In genomic region chr19:11574689-11575088, GRCh38 we compare ENCODE assay signal across 18 cellular contexts. TPM values are rescaled to one million over a fixed set of nuclear protein-coding genes. Genes with fewer than 3 reads are reported as not detected.
A peak's percentile ranks its signal among the peaks of the same experiment; 100 is the strongest.
DNase-seq lines count a peak whose midpoint lies in the region; ATAC-seq and TF ChIP-seq lines count a peak whose summit lies in the region.
"Had no signal": no experiment of that assay in that cellular context is flagged by ENCODE, and none has a peak within 500 bp of the region (broad histone marks: within the 10 kb centered on the region; RNA-seq: fewer than 3 reads in every experiment).

No MANE protein-coding gene starts in this region.

- no peak overlapping the region for H3K56ac ChIP-seq in mesendoderm (ENCODE audit: low read length)

- no peaks in the 10 kb centered on the region for H3K27me3 Mint-ChIP-seq in activated B cell treated with CpG ODN at 0.5 μM for 24 hours
- no peaks in the 10 kb centered on the region for H3K27me3 Mint-ChIP-seq in naive thymus-derived CD8-positive, alpha-beta T cell

- H3K4me2 ChIP-seq in BLaER1 (peak overlapping the region; percentile 42), mesendoderm (ENCODE audit: low read length) (no peak overlapping the region)

- intact Hi-C loops in activated B cell treated with CpG ODN at 0.5 μM for 24 hours (cut with micrococcal nuclease) (no loop called here), esophagus squamous epithelium (cut with DNase I) (no loop called here)

- peaks cover 5% of the 10 kb centered on the region; the same call in 1 of the 2 replicates for H3K9me3 ChIP-seq in BLaER1
- H3K9me3 ChIP-seq in esophagus squamous epithelium = no peaks in the 10 kb centered on the region
- no peaks in the 10 kb centered on the region for H3K9me3 ChIP-seq in SJCRH30 (replicated peaks)
- H3K9me3 ChIP-seq: BE2C had no signal

- H3K27ac Mint-ChIP-seq in activated B cell treated with CpG ODN at 0.5 μM for 24 hours = peak overlapping the region; percentile 82
- peak overlapping the region in 7 of 10 donors; percentile 4 to 84 (median 59) for H3K27ac Mint-ChIP-seq in naive thymus-derived CD8-positive, alpha-beta T cell

- peaks cover 71% of the 10 kb centered on the region for H3K4me1 Mint-ChIP-seq in activated B cell treated with CpG ODN at 0.5 μM for 24 hours
- peaks cover 6 to 35% (median 16%) of the 10 kb centered on the region in 4 donors for H3K4me1 Mint-ChIP-seq in naive thymus-derived CD8-positive, alpha-beta T cell

- peaks cover 13% of the 10 kb centered on the region for H3K36me3 Mint-ChIP-seq in activated B cell treated with CpG ODN at 0.5 μM for 24 hours (ENCODE audit: low read depth)
- H3K36me3 Mint-ChIP-seq in naive thymus-derived CD8-positive, alpha-beta T cell = peaks cover 0 to 4% (median 2%) of the 10 kb centered on the region in 3 donors

- ATAC-seq in activated B cell treated with CpG ODN at 0.5 μM for 24 hours (ENCODE audit: low read depth) = peak; percentile 42
- no peak for ATAC-seq in naive thymus-derived CD8-positive, alpha-beta T cell
- ATAC-seq: PC-3 had no signal

- POLR2A ChIA-PET in activated B cell treated with CpG ODN at 0.5 μM for 24 hours (lab: Charles Lee) = interaction anchor here (0.7 to 9.2 kb wide), 6 partner anchors 8 to 16 kb away, joined by 4 to 314 read pairs (median 6); partner anchors contain the start of genes ACP5 and ELOF1
- POLR2A ChIA-PET in naive thymus-derived CD8-positive, alpha-beta T cell (lab: Charles Lee) = no interaction called here

- no peak overlapping the region for H4K5ac ChIP-seq in mesendoderm (ENCODE audit: low read length)

- DNase-seq in activated B cell treated with CpG ODN at 0.5 μM for 24 hours = no peak
- no peak for DNase-seq in naive thymus-derived CD8-positive, alpha-beta T cell
- no peak for DNase-seq in mesendoderm
- no peak for DNase-seq in esophagus squamous epithelium (lab: John Stamatoyannopoulos, UW)
- no peak for DNase-seq in NCI-H2081 (lab: John Stamatoyannopoulos, UW)
- no peak for DNase-seq in SJCRH30
- DNase-seq: ACHN, BE2C, GM23248, MV-4-11, NCI-H1436, NCI-H2029 treated with DMSO at 0.1 percent for 48 hours, NCI-H2227 treated with DMSO at 0.1 percent for 48 hours, NCI-H526 treated with DMSO at 0.1 percent for 48 hours, PC-3 had no signal

- H2AK5ac ChIP-seq in mesendoderm (ENCODE audit: low read length) = no peak overlapping the region

- H3K4me3 Mint-ChIP-seq in activated B cell treated with CpG ODN at 0.5 μM for 24 hours = peak overlapping the region; percentile 28
- H3K4me3 Mint-ChIP-seq in naive thymus-derived CD8-positive, alpha-beta T cell = no peak overlapping the region

- TF ChIP-seq POLR2A in esophagus squamous epithelium (IDR thresholded peaks at IDR 0.05) = no peak

- no peak overlapping the region for H3K4ac ChIP-seq in mesendoderm (ENCODE audit: low read depth, low read length)

- no CpG with 5 or more reads among the region's 9 CpGs for WGBS in mesendoderm (ENCODE audit: extremely low coverage, insufficient coverage, low lambda C conversion rate)
- 80% methylated on average over 1 of the region's 9 CpGs; no CpG with 5 or more reads in 1 of the 2 donors for WGBS in esophagus squamous epithelium, 2 donors

- TF ChIP-seq CTCF in GM12874 (IDR thresholded peaks at IDR 0.05; ENCODE audit: insufficient read depth, low read depth, low read length) = 0 out of 2 replicates have a peak, but pooled peaks have one; percentile 5
- TF ChIP-seq CTCF in activated B cell treated with CpG ODN at 0.5 μM for 24 hours (IDR thresholded peaks at IDR 0.05) = no peak
- TF ChIP-seq CTCF in esophagus squamous epithelium (IDR thresholded peaks at IDR 0.05) = no peak

- no peak overlapping the region for H4K8ac ChIP-seq in mesendoderm (ENCODE audit: low read depth, low read length)

- no peak overlapping the region for H3K18ac ChIP-seq in mesendoderm (ENCODE audit: low read length)

- H3K4me3 ChIP-seq in BLaER1 (no peak overlapping the region), mesendoderm (ENCODE audit: low read length) (no peak overlapping the region), esophagus squamous epithelium (no peak overlapping the region), SJCRH30 (no peak overlapping the region)
- H3K4me3 ChIP-seq: GM23248, SK-N-MC had no signal

- no peak overlapping the region for H2BK120ac ChIP-seq in mesendoderm (ENCODE audit: low read depth, low read length)

- H3K9me3 Mint-ChIP-seq in activated B cell treated with CpG ODN at 0.5 μM for 24 hours = no peaks in the 10 kb centered on the region
- no peaks in the 10 kb centered on the region for H3K9me3 Mint-ChIP-seq in naive thymus-derived CD8-positive, alpha-beta T cell

- no peak overlapping the region for H2BK5ac ChIP-seq in mesendoderm (ENCODE audit: low read length)

- no peak overlapping the region for H2BK15ac ChIP-seq in mesendoderm (replicated peaks; ENCODE audit: low read depth)

- peaks cover 45% of the 10 kb centered on the region for H3K4me1 ChIP-seq in BLaER1
- no peaks in the 10 kb centered on the region for H3K4me1 ChIP-seq in mesendoderm (ENCODE audit: control insufficient read depth, low read depth, low read length)
- H3K4me1 ChIP-seq in esophagus squamous epithelium = peaks cover 12 to 29% (median 12%) of the 10 kb centered on the region in 3 donors
- no peaks in the 10 kb centered on the region; the same call in 1 of the 2 replicates for H3K4me1 ChIP-seq in SJCRH30

- H3K9ac ChIP-seq in BLaER1 (no peak overlapping the region), mesendoderm (ENCODE audit: low read length) (no peak overlapping the region)
- H3K9ac ChIP-seq: GM23248 had no signal

- H3K27ac ChIP-seq in BLaER1 (no peak overlapping the region), mesendoderm (ENCODE audit: low read depth, low read length) (no peak overlapping the region), esophagus squamous epithelium (no peak overlapping the region), SJCRH30 (no peak overlapping the region)
- H3K27ac ChIP-seq: GM23248, SK-N-MC had no signal

- no peaks in the 10 kb centered on the region for H3K79me1 ChIP-seq in mesendoderm (ENCODE audit: low read length)

- no peaks in the 10 kb centered on the region for H4K20me1 ChIP-seq in BLaER1

- no peak overlapping the region for H3K23ac ChIP-seq in mesendoderm (ENCODE audit: low read length)

- CTCF ChIA-PET in activated B cell treated with CpG ODN at 0.5 μM for 24 hours (lab: Charles Lee) = interaction anchor here (0.8 kb wide), 1 partner anchor 14 kb away, joined by 3 read pairs; no protein-coding TSS in a partner anchor

- H3K36me3 ChIP-seq in BLaER1 (no peaks in the 10 kb centered on the region), mesendoderm (ENCODE audit: control insufficient read depth, insufficient read depth, low read length) (no peaks in the 10 kb centered on the region), esophagus squamous epithelium (peaks cover 0 to 16% (median 7%) of the 10 kb centered on the region in 3 donors), SJCRH30 (no peaks in the 10 kb centered on the region)
- H3K36me3 ChIP-seq: BE2C had no signal

- H3K79me2 ChIP-seq in mesendoderm (ENCODE audit: control insufficient read depth, insufficient read depth, low read length) = no peaks in the 10 kb centered on the region

- H3K27me3 ChIP-seq in BLaER1 (peaks cover 26% of the 10 kb centered on the region), mesendoderm (ENCODE audit: insufficient read depth, low read length, poor library complexity) (no peaks in the 10 kb centered on the region), esophagus squamous epithelium (no peaks in the 10 kb centered on the region), SJCRH30 (no peaks in the 10 kb centered on the region)
- H3K27me3 ChIP-seq: BE2C had no signal

RNA-seq across cellular contexts. Expression of gene ACP5, which starts 2.8 kb away (rescaled TPM):
- total RNA-seq in activated B cell treated with CpG ODN at 0.5 μM for 24 hours (47.6 and 50.9 TPM in 2 replicates), esophagus squamous epithelium (10 to 100 TPM; 12.2 to 61.9 (median 33.0) TPM)
- total RNA-seq in naive thymus-derived CD8-positive, alpha-beta T cell = 10 to 100 TPM; 13.8 to 14.8 TPM
- polyA plus RNA-seq in naive thymus-derived CD8-positive, alpha-beta T cell = 10 to 100 TPM in 2 of 3 donors, 1 to 10 TPM in 1; 8.4 to 14.2 (median 12.0) TPM
- 4.5 TPM for polyA plus RNA-seq in mesendoderm (2013, experiment 1 of 2)
- 3.7 TPM for polyA plus RNA-seq in mesendoderm (2013, experiment 2 of 2)
- 0.75 and 2.4 TPM in 2 replicates for total RNA-seq in SJCRH30 (2014; rRNA removed; shearing (Covaris generic))
- total RNA-seq: PC-3 had no signal

RNA-seq across cellular contexts. Expression of gene ELOF1, which starts 15.7 kb away (rescaled TPM):
- 61.7 and 66.1 TPM in 2 replicates for total RNA-seq in activated B cell treated with CpG ODN at 0.5 μM for 24 hours
- 10 to 100 TPM; 41.0 to 42.8 TPM for total RNA-seq in naive thymus-derived CD8-positive, alpha-beta T cell
- 10 to 100 TPM; 71.4 to 91.0 (median 90.6) TPM for polyA plus RNA-seq in naive thymus-derived CD8-positive, alpha-beta T cell
- polyA plus RNA-seq in mesendoderm (2013, experiment 1 of 2) = 96.2 TPM
- polyA plus RNA-seq in mesendoderm (2013, experiment 2 of 2) = 97.5 TPM
- total RNA-seq in esophagus squamous epithelium = 10 to 100 TPM; 21.7 to 31.6 (median 28.6) TPM
- total RNA-seq in SJCRH30 (2014; rRNA removed; shearing (Covaris generic)) = 37.3 and 38.1 TPM in 2 replicates

RNA-seq across cellular contexts. Expression of gene ZNF627, which starts 22.6 kb away (rescaled TPM):
- total RNA-seq in activated B cell treated with CpG ODN at 0.5 μM for 24 hours = 17.0 and 17.6 TPM in 2 replicates
- 10 to 100 TPM; 17.3 to 17.5 TPM for total RNA-seq in naive thymus-derived CD8-positive, alpha-beta T cell
- 10 to 100 TPM in 1 of 3 donors, 1 to 10 TPM in 2; 7.7 to 11.9 (median 7.9) TPM for polyA plus RNA-seq in naive thymus-derived CD8-positive, alpha-beta T cell
- polyA plus RNA-seq in mesendoderm (2013, experiment 1 of 2) = 7.0 TPM
- polyA plus RNA-seq in mesendoderm (2013, experiment 2 of 2) = 6.6 TPM
- total RNA-seq in esophagus squamous epithelium = 1 to 10 TPM; 3.5 to 9.2 (median 6.5) TPM
- 11.8 and 13.4 TPM in 2 replicates for total RNA-seq in SJCRH30 (2014; rRNA removed; shearing (Covaris generic))

RNA-seq across cellular contexts. Expression of gene CNN1, which starts 36.0 kb away (rescaled TPM):
- total RNA-seq in activated B cell treated with CpG ODN at 0.5 μM for 24 hours (not detected in 2 replicates), esophagus squamous epithelium (100 to 1,000 TPM in 1 of 4 donors, 10 to 100 TPM in 3; 20.4 to 437 (median 45.0) TPM)
- total RNA-seq in naive thymus-derived CD8-positive, alpha-beta T cell = not detected
- polyA plus RNA-seq in naive thymus-derived CD8-positive, alpha-beta T cell = not detected
- polyA plus RNA-seq in mesendoderm (2013, experiment 1 of 2) = 50.0 TPM
- 53.3 TPM for polyA plus RNA-seq in mesendoderm (2013, experiment 2 of 2)
- 1.4 TPM in 2 replicates for total RNA-seq in SJCRH30 (2014; rRNA removed; shearing (Covaris generic))

RNA-seq across cellular contexts. Expression of gene ECSIT, which starts 45.8 kb away (rescaled TPM):
- total RNA-seq in activated B cell treated with CpG ODN at 0.5 μM for 24 hours = 49.3 and 54.2 TPM in 2 replicates
- 10 to 100 TPM; 47.1 to 50.8 TPM for total RNA-seq in naive thymus-derived CD8-positive, alpha-beta T cell
- 10 to 100 TPM; 34.3 to 40.1 (median 35.4) TPM for polyA plus RNA-seq in naive thymus-derived CD8-positive, alpha-beta T cell
- 32.8 TPM for polyA plus RNA-seq in mesendoderm (2013, experiment 1 of 2)
- 32.9 TPM for polyA plus RNA-seq in mesendoderm (2013, experiment 2 of 2)
- 10 to 100 TPM; 41.4 to 47.1 (median 43.1) TPM for total RNA-seq in esophagus squamous epithelium
- total RNA-seq in SJCRH30 (2014; rRNA removed; shearing (Covaris generic)) = 22.3 and 22.6 TPM in 2 replicates
